In the genomic region with DNA sequence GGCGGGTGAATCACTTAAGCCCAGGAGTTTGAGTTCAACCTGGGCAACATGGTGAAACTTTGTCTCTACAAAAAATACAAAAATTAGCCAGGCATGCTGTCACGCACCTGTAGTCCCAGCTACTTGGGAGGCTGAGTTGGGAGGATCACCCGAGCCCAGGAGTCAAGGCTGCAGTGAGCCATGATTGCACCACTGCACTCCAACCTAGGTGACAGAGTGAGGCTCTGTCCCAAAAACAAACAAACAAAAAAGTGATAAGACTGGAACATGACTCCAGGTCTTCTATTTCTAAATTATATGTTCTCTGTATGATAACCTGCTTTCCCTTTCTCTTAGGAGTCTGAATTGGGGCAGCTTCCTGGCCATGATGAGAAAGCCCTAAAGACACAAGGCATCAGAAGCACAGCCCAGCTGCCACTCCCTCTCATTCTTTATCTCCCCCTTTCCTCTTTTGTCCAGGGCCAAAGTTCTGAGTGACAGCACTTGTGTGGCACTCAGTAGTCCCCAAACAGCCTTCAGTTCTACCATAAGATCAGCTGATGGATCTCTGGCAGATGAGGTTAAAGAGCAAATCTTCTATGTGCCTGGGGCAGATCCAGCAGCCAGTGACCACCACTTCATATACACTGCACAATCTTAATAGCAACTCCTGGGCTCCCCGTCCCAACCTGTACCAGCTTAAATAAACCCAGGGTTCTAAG, we compare ENCODE assay signal across 20 cellular contexts.
DNase-seq lines count a peak whose midpoint lies in the region; ATAC-seq, FAIRE-seq and TF ChIP-seq lines count a peak whose summit lies in the region.
"Had no signal": no experiment of that assay in that cellular context is flagged by ENCODE, and none has a peak within 500 bp of the region (broad histone marks: within the 10 kb centered on the region; RNA-seq: fewer than 3 reads in every experiment).

No MANE protein-coding gene starts in this region.

- TF ChIP-seq EP300 in K562 (IDR thresholded peaks at IDR 0.05; ENCODE audit: low read length): no peak

- DNase-seq in K562 (ENCODE audit: extremely low read depth in 1 of 4, low spot score in 3 of 4) (no peak), right lobe of liver (no peak), small intestine (peak; percentile 60), chondrocyte (ENCODE audit: low spot score) (no peak), NCI-H2196 (lab: John Stamatoyannopoulos, UW; ENCODE audit: unreplicated experiment) (no peak)
- DNase-seq: CD4-positive, CD25-positive, alpha-beta regulatory T cell; DMS79 treated with DMSO at 0.1 percent for 48 hours; GOT3; HCEC 1CT; MV-4-11; NCI-H1105 treated with DMSO at 0.1 percent for 48 hours; NCI-H2029 treated with DMSO at 0.1 percent for 48 hours; NCI-H345; NCI-H524; OCI-M1 had no signal

- H3K36me3 ChIP-seq in HEK293 (ENCODE audit: control insufficient read depth in 2 of 2, insufficient read depth in 1 of 2, low read length in 2 of 2) (no peaks in the 10 kb centered on the region), K562 (ENCODE audit: control insufficient read depth, insufficient read depth, low read length) (no peaks in the 10 kb centered on the region), right lobe of liver (no peaks in the 10 kb centered on the region), small intestine (ENCODE audit: control insufficient read depth in 2 of 2, insufficient read depth in 2 of 2, low read length in 2 of 2) (peaks cover 0 to 5% of the 10 kb centered on the region in 2 donors)
- H3K36me3 ChIP-seq: SJSA1 had no signal

- no peak for FAIRE-seq in K562 (lab: Jason Lieb, UNC)
- no peak for FAIRE-seq in small intestine (lab: Jason Lieb, UNC)
- FAIRE-seq: RCC 7860 had no signal

- intact Hi-C loops in K562 (cut with micrococcal nuclease): no loop called here
- intact Hi-C loops in right lobe of liver (cut with DNase I): loop anchor here in 1 of 2 donors (10.0 kb wide), 1 partner anchor 50 kb away; no protein-coding TSS in a partner anchor

- ATAC-seq in K562: no peak
- ATAC-seq in right lobe of liver: peak in 3 of 4 donors; percentile 33 to 62 (median 41)
- no peak for ATAC-seq in HG02885 (IDR thresholded peaks at IDR 0.05; ENCODE audit: poor library complexity, unreplicated experiment)

- no peaks in the 10 kb centered on the region for H3K36me3 Mint-ChIP-seq in chondrocyte (ENCODE audit: low read depth)
- H3K36me3 Mint-ChIP-seq: CD4-positive, CD25-positive, alpha-beta regulatory T cell had no signal

- no peak overlapping the region for H3K4me2 ChIP-seq in K562 (ENCODE audit: insufficient read depth, low read length)
- H3K4me2 ChIP-seq: KMS-11 had no signal

- peaks cover 10% of the 10 kb centered on the region for H3K4me1 ChIP-seq in HEK293 (ENCODE audit: control insufficient read depth, insufficient read depth, low read length)
- H3K4me1 ChIP-seq in K562 (replicated peaks in 1 of 2; ENCODE audit: control insufficient read depth in 2 of 2, insufficient read depth in 2 of 2, low read length in 2 of 2): no peaks in the 10 kb centered on the region
- no peaks in the 10 kb centered on the region for H3K4me1 ChIP-seq in right lobe of liver
- H3K4me1 ChIP-seq in small intestine (ENCODE audit: control insufficient read depth in 2 of 2, insufficient read depth in 1 of 2, low read depth in 1 of 2, low read length in 1 of 2): peaks cover 0 to 2% of the 10 kb centered on the region in 2 donors
- H3K4me1 ChIP-seq: SJSA1 had no signal

- no peak for TF ChIP-seq CTCF in HEK293 (tag by site-specific recombination; IDR thresholded peaks at IDR 0.05)
- no peak for TF ChIP-seq CTCF in K562 (IDR thresholded peaks at IDR 0.05 in 2 of 3, conservative IDR thresholded peaks at IDR 0.05 in 1 of 3; ENCODE audit: insufficient read depth in 2 of 3, low read depth in 1 of 3, low read length in 3 of 3)
- no peak for TF ChIP-seq CTCF in right lobe of liver (IDR thresholded peaks at IDR 0.05)
- no peak for TF ChIP-seq CTCF in chondrocyte (IDR thresholded peaks at IDR 0.05)

- WGBS in K562 (ENCODE audit: insufficient coverage, low coverage, missing lambda C conversion rate): 3% methylated on average over 4 of the region's 4 CpGs
- WGBS in right lobe of liver (ENCODE audit: insufficient coverage, low coverage, low lambda C conversion rate, missing lambda C conversion rate): 100% methylated on average over 1 of the region's 4 CpGs
- 40 to 72% (median 54%) methylated on average over 4 of the region's 4 CpGs for WGBS in small intestine, 3 donors

- in situ Hi-C loops in K562 (cut with MboI): no loop called here

- no peak for TF ChIP-seq RAD21 in K562 (CRISPR knock-in tag; conservative IDR thresholded peaks at IDR 0.05 in 1 of 2, IDR thresholded peaks at IDR 0.05 in 1 of 2)

- H3K27ac ChIP-seq in HEK293 (ENCODE audit: extremely low read depth, low read depth, low read length): no peak overlapping the region
- no peak overlapping the region for H3K27ac ChIP-seq in K562 (ENCODE audit: extremely low read depth, low read depth, low read length)
- no peak overlapping the region for H3K27ac ChIP-seq in right lobe of liver
- no peak overlapping the region for H3K27ac ChIP-seq in small intestine (ENCODE audit: low read depth in 1 of 2, low read length in 1 of 2)
- H3K27ac ChIP-seq: KMS-11, SJSA1 had no signal

- BruUV-seq in K562 (replicated peaks; lab: Mats Ljungman, UMichigan): no TSS peak

- H4K20me1 ChIP-seq in K562 (replicated peaks; ENCODE audit: control insufficient read depth, insufficient read depth, low read length): no peaks in the 10 kb centered on the region

- H3K4me3 Mint-ChIP-seq in chondrocyte (ENCODE audit: unreplicated experiment): no peak overlapping the region
- H3K4me3 Mint-ChIP-seq: CD4-positive, CD25-positive, alpha-beta regulatory T cell had no signal

- CTCF ChIA-PET in HEK293 (lab: Yijun Ruan, JAX) (interaction anchor here (0.6 to 1.4 kb wide), 5 partner anchors 54 to 290 kb away, joined by 3 to 5 read pairs (median 4); no protein-coding TSS in a partner anchor), K562 (lab: Yijun Ruan, JAX; ENCODE audit: low intra/inter-chr PET ratio) (no interaction called here)

- H3K27me3 Mint-ChIP-seq in chondrocyte (ENCODE audit: low read depth): peaks cover 3% of the 10 kb centered on the region

- H3K9me3 Mint-ChIP-seq in chondrocyte (ENCODE audit: low read depth): no peaks in the 10 kb centered on the region
- H3K9me3 Mint-ChIP-seq: CD4-positive, CD25-positive, alpha-beta regulatory T cell had no signal

- no peak overlapping the region for H3K4me3 ChIP-seq in HEK293 (ENCODE audit: low read depth, low read length)
- H3K4me3 ChIP-seq in K562: no peak overlapping the region
- H3K4me3 ChIP-seq in right lobe of liver: no peak overlapping the region
- no peak overlapping the region for H3K4me3 ChIP-seq in small intestine (ENCODE audit: low read depth in 1 of 2, low read length in 2 of 2)
- H3K4me3 ChIP-seq: SJSA1 had no signal

- no peaks in the 10 kb centered on the region for H3K79me2 ChIP-seq in K562 (ENCODE audit: control insufficient read depth, insufficient read depth, low read length)

- POLR2A ChIA-PET in HEK293 (lab: Yijun Ruan, JAX) (interaction anchor here (0.7 to 0.8 kb wide), 2 partner anchors 10 to 203 kb away, joined by 4 read pairs; partner anchors contain the start of gene RPS13), K562 (lab: Yijun Ruan, JAX) (interaction anchor here (1.0 to 1.2 kb wide), 2 partner anchors 16 to 20 kb away, joined by 4 read pairs; no protein-coding TSS in a partner anchor)

- H3K4me1 Mint-ChIP-seq in chondrocyte (ENCODE audit: low read depth): peaks cover 11% of the 10 kb centered on the region
- H3K4me1 Mint-ChIP-seq: CD4-positive, CD25-positive, alpha-beta regulatory T cell had no signal

- no peak overlapping the region for H3K9ac ChIP-seq in K562 (ENCODE audit: insufficient read depth in 1 of 2, low read depth in 2 of 2, low read length in 2 of 2)
- H3K9ac ChIP-seq: KMS-11 had no signal

- H3K9me1 ChIP-seq in K562 (ENCODE audit: control insufficient read depth, insufficient read depth, low read length): no peaks in the 10 kb centered on the region

- H3K27me3 ChIP-seq in K562 (ENCODE audit: control insufficient read depth in 2 of 2, insufficient read depth in 2 of 2, low read length in 2 of 2) (peaks cover 21 to 39% of the 10 kb centered on the region in 2 experiments), right lobe of liver (no peaks in the 10 kb centered on the region), small intestine (ENCODE audit: control insufficient read depth in 2 of 2, insufficient read depth in 2 of 2, low read length in 2 of 2) (no peaks in the 10 kb centered on the region)

- H2AFZ ChIP-seq in K562 (ENCODE audit: low read depth, low read length): no peak overlapping the region

- no peak overlapping the region for H3K27ac Mint-ChIP-seq in chondrocyte (ENCODE audit: unreplicated experiment)
- H3K27ac Mint-ChIP-seq: CD4-positive, CD25-positive, alpha-beta regulatory T cell had no signal

- no peak for TF ChIP-seq POLR2A in K562 (conservative IDR thresholded peaks at IDR 0.05)
- TF ChIP-seq POLR2A in right lobe of liver (IDR thresholded peaks at IDR 0.05): no peak

- no peaks in the 10 kb centered on the region for H3K9me3 ChIP-seq in HEK293 (ENCODE audit: control insufficient read depth, insufficient read depth, low read depth, low read length)
- H3K9me3 ChIP-seq in K562 (replicated peaks; ENCODE audit: control insufficient read depth, insufficient read depth, low read depth, low read length): no peaks in the 10 kb centered on the region
- no peaks in the 10 kb centered on the region for H3K9me3 ChIP-seq in right lobe of liver
- no peaks in the 10 kb centered on the region for H3K9me3 ChIP-seq in small intestine (ENCODE audit: control insufficient read depth, low read depth)
- H3K9me3 ChIP-seq: SJSA1 had no signal

TF ChIP-seq in K562, 482 proteins besides CTCF, POLR2A, EP300 and RAD21:
- no peak for TF ChIP-seq RFX1 (IDR thresholded peaks at IDR 0.05)
- no peak for TF ChIP-seq ARID2 (IDR thresholded peaks at IDR 0.05)
- TF ChIP-seq ZNF780A (CRISPR knock-in tag; IDR thresholded peaks at IDR 0.05): no peak
- no peak for TF ChIP-seq ZNF668 (CRISPR knock-in tag; IDR thresholded peaks at IDR 0.05)
- TF ChIP-seq PKNOX1 (IDR thresholded peaks at IDR 0.05): peak; percentile 63; the same call in 1 of the 2 replicates
- TF ChIP-seq TCF7 (IDR thresholded peaks at IDR 0.05; ENCODE audit: borderline replicate concordance): no peak
- no peak for TF ChIP-seq HNRNPUL1 (IDR thresholded peaks at IDR 0.05; ENCODE audit: low read length)
- TF ChIP-seq ZNF57 (CRISPR knock-in tag; IDR thresholded peaks at IDR 0.05): no peak
- no peak for TF ChIP-seq BRD9 (IDR thresholded peaks at IDR 0.05; ENCODE audit: low read depth, partially characterized antibody)
TF ChIP-seq in K562: peak in this region for 1.

Comparison
In these comparisons a context has a peak if more than half of its experiments do, and no peak if none do; other contexts are left out.
1. ATAC-seq: peak in right lobe of liver (3 of 4); none in K562 (single experiment) and HG02885 (single experiment).